ENCODE assay signal across 21 cellular contexts in genomic region chr5:11268894-11269293, GRCh38.
A peak's percentile ranks its signal among the peaks of the same experiment; 100 is the strongest.
DNase-seq lines count a peak whose midpoint lies in the region; ATAC-seq, FAIRE-seq and TF ChIP-seq lines count a peak whose summit lies in the region.
"Had no signal": no experiment of that assay in that cellular context is flagged by ENCODE, and none has a peak within 500 bp of the region (broad histone marks: within the 10 kb centered on the region; RNA-seq: fewer than 3 reads in every experiment).

No MANE protein-coding gene starts in this region.

- H3K4me3 Mint-ChIP-seq in activated CD4-positive, alpha-beta T cell treated with anti-CD3 and anti-CD28 coated beads, Interleukin-2, amount 10 ng/mL, durations not matched to agents 7 days and 5 days: no peak overlapping the region
- H3K4me3 Mint-ChIP-seq in activated naive CD4-positive, alpha-beta T cell treated with anti-CD3 and anti-CD28 coated beads, Interleukin-2, amount 10 ng/mL, durations not matched to agents 7 days and 5 days: no peak overlapping the region
- H3K4me3 Mint-ChIP-seq: CD8-positive, alpha-beta memory T cell; GM23338 had no signal

- H3K9me3 ChIP-seq in pancreas: no peaks in the 10 kb centered on the region
- H3K9me3 ChIP-seq: SJCRH30 had no signal

- H3K27ac ChIP-seq in pancreas: no peak overlapping the region
- H3K27ac ChIP-seq: SJCRH30 had no signal

- H3K4me1 Mint-ChIP-seq in activated CD4-positive, alpha-beta T cell treated with anti-CD3 and anti-CD28 coated beads, Interleukin-2, amount 10 ng/mL, durations not matched to agents 7 days and 5 days: no peaks in the 10 kb centered on the region
- H3K4me1 Mint-ChIP-seq in activated naive CD4-positive, alpha-beta T cell treated with anti-CD3 and anti-CD28 coated beads, Interleukin-2, amount 10 ng/mL, durations not matched to agents 7 days and 5 days: no peaks in the 10 kb centered on the region
- H3K4me1 Mint-ChIP-seq: CD8-positive, alpha-beta memory T cell; GM23338 had no signal

- intact Hi-C loops in pancreas (cut with DNase I): loop anchor here in 1 of 3 donors (10.0 kb wide), 1 partner anchor 756 kb away; no protein-coding TSS in a partner anchor

- H3K36me3 Mint-ChIP-seq in activated CD4-positive, alpha-beta T cell treated with anti-CD3 and anti-CD28 coated beads, Interleukin-2, amount 10 ng/mL, durations not matched to agents 7 days and 5 days (ENCODE audit: low read depth): no peaks in the 10 kb centered on the region
- no peaks in the 10 kb centered on the region for H3K36me3 Mint-ChIP-seq in activated naive CD4-positive, alpha-beta T cell treated with anti-CD3 and anti-CD28 coated beads, Interleukin-2, amount 10 ng/mL, durations not matched to agents 7 days and 5 days
- H3K36me3 Mint-ChIP-seq: CD8-positive, alpha-beta memory T cell had no signal

- no peak for TF ChIP-seq CTCF in pancreas (IDR thresholded peaks at IDR 0.05)

- no peaks in the 10 kb centered on the region for H3K27me3 ChIP-seq in pancreas
- H3K27me3 ChIP-seq: SJCRH30 had no signal

- no peaks in the 10 kb centered on the region for H3K27me3 Mint-ChIP-seq in activated CD4-positive, alpha-beta T cell treated with anti-CD3 and anti-CD28 coated beads, Interleukin-2, amount 10 ng/mL, durations not matched to agents 7 days and 5 days
- H3K27me3 Mint-ChIP-seq in activated naive CD4-positive, alpha-beta T cell treated with anti-CD3 and anti-CD28 coated beads, Interleukin-2, amount 10 ng/mL, durations not matched to agents 7 days and 5 days: no peaks in the 10 kb centered on the region

- FAIRE-seq in pancreas (lab: Jason Lieb, UNC): no peak
- FAIRE-seq: D721Med, GM19239 had no signal

- POLR2A ChIA-PET in activated CD4-positive, alpha-beta T cell treated with anti-CD3 and anti-CD28 coated beads, Interleukin-2, amount 10 ng/mL, durations not matched to agents 7 days and 5 days (lab: Charles Lee): no interaction called here

- H3K36me3 ChIP-seq in pancreas: no peaks in the 10 kb centered on the region
- H3K36me3 ChIP-seq: SJCRH30 had no signal

- ATAC-seq in pancreas: peak; percentile 58 to 77 (median 74)
- ATAC-seq: GM23338, HCT116 had no signal

- H3K4me3 ChIP-seq in pancreas: no peak overlapping the region
- H3K4me3 ChIP-seq: GM23338, SJCRH30 had no signal

- no peak for DNase-seq in activated CD4-positive, alpha-beta T cell treated with anti-CD3 and anti-CD28 coated beads, Interleukin-2, amount 10 ng/mL, durations not matched to agents 7 days and 5 days
- DNase-seq in activated CD4-positive, alpha-beta T cell treated with anti-CD3 and anti-CD28 coated beads, Interleukin-2, amount 50 U/mL, for 1 hour: no peak
- peak; percentile 92 for DNase-seq in NCI-H2081 treated with DMSO at 0.1 percent for 48 hours (lab: John Stamatoyannopoulos, UW)
- DNase-seq in SHP77 treated with DMSO at 0.1 percent for 48 hours (lab: John Stamatoyannopoulos, UW): peak; percentile 25
- peak in 3 of 6 donors; percentile 10 to 24 (median 20) for DNase-seq in pancreas
- DNase-seq in activated naive CD4-positive, alpha-beta T cell treated with anti-CD3 and anti-CD28 coated beads, Interleukin-2, amount 10 ng/mL, durations not matched to agents 7 days and 5 days: no peak
- DNase-seq in hepatic stellate cell (ENCODE audit: low spot score): no peak
- DNase-seq in T1000 (lab: John Stamatoyannopoulos, UW): no peak
- DNase-seq: C1 segment of cervical spinal cord; CD8-positive, alpha-beta memory T cell; GDM1; MM.1S; NCI-H1092; NCI-H2107; NCI-H446 treated with DMSO at 0.1 percent for 48 hours; NCI-H774; SJCRH30 had no signal

- WGBS in pancreas, 2 donors: 51 to 62% methylated on average over 6 of the region's 6 CpGs

- no peaks in the 10 kb centered on the region for H3K9me3 Mint-ChIP-seq in activated CD4-positive, alpha-beta T cell treated with anti-CD3 and anti-CD28 coated beads, Interleukin-2, amount 10 ng/mL, durations not matched to agents 7 days and 5 days
- H3K9me3 Mint-ChIP-seq in activated naive CD4-positive, alpha-beta T cell treated with anti-CD3 and anti-CD28 coated beads, Interleukin-2, amount 10 ng/mL, durations not matched to agents 7 days and 5 days: no peaks in the 10 kb centered on the region
- H3K9me3 Mint-ChIP-seq: GM23338 had no signal

- CTCF ChIA-PET in activated CD4-positive, alpha-beta T cell treated with anti-CD3 and anti-CD28 coated beads, Interleukin-2, amount 10 ng/mL, durations not matched to agents 7 days and 5 days (lab: Charles Lee): no interaction called here
- CTCF ChIA-PET in activated naive CD4-positive, alpha-beta T cell treated with anti-CD3 and anti-CD28 coated beads, Interleukin-2, amount 10 ng/mL, durations not matched to agents 7 days and 5 days (lab: Charles Lee): no interaction called here

- peak overlapping the region; percentile 36 for H3K27ac Mint-ChIP-seq in activated CD4-positive, alpha-beta T cell treated with anti-CD3 and anti-CD28 coated beads, Interleukin-2, amount 10 ng/mL, durations not matched to agents 7 days and 5 days
- H3K27ac Mint-ChIP-seq in activated naive CD4-positive, alpha-beta T cell treated with anti-CD3 and anti-CD28 coated beads, Interleukin-2, amount 10 ng/mL, durations not matched to agents 7 days and 5 days: no peak overlapping the region
- H3K27ac Mint-ChIP-seq: CD8-positive, alpha-beta memory T cell; GM23338 had no signal

- peaks cover 0 to 8% (median 7%) of the 10 kb centered on the region in 3 donors for H3K4me1 ChIP-seq in pancreas
- H3K4me1 ChIP-seq: SJCRH30 had no signal

Comparison
In these comparisons a context has a peak if more than half of its experiments do, and no peak if none do; other contexts are left out.
1. DNase-seq: peak in NCI-H2081 treated with DMSO at 0.1 percent for 48 hours (single experiment) and SHP77 treated with DMSO at 0.1 percent for 48 hours (single experiment); none in activated CD4-positive, alpha-beta T cell treated with anti-CD3 and anti-CD28 coated beads, Interleukin-2, amount 10 ng/mL, durations not matched to agents 7 days and 5 days (single experiment), activated CD4-positive, alpha-beta T cell treated with anti-CD3 and anti-CD28 coated beads, Interleukin-2, amount 50 U/mL, for 1 hour (single experiment), activated naive CD4-positive, alpha-beta T cell treated with anti-CD3 and anti-CD28 coated beads, Interleukin-2, amount 10 ng/mL, durations not matched to agents 7 days and 5 days (single experiment), hepatic stellate cell (single experiment) and T1000 (single experiment).